Comparison of ENCODE assay signal across 7 cellular contexts in genomic region chr10:119315128-119316001, GRCh38.
A peak's percentile ranks its signal among the peaks of the same experiment; 100 is the strongest.
DNase-seq lines count a peak whose midpoint lies in the region; ATAC-seq, FAIRE-seq and TF ChIP-seq lines count a peak whose summit lies in the region.

No MANE protein-coding gene starts in this region.

- H3K4me1 ChIP-seq in smooth muscle cell (ENCODE audit: low read depth), result peaks cover 42% of the 10 kb centered on the region
- peaks cover 19 to 20% of the 10 kb centered on the region in 2 donors for H3K4me1 ChIP-seq in small intestine (ENCODE audit: control insufficient read depth in 2 of 2, insufficient read depth in 1 of 2, low read depth in 1 of 2, low read length in 1 of 2)

- peaks cover 70% of the 10 kb centered on the region for H3K4me1 Mint-ChIP-seq in activated T-cell treated with anti-CD3 and anti-CD28 coated beads, Interleukin-2, amount 50 U/mL, for 24 hours (ENCODE audit: low read depth)

- H3K27ac ChIP-seq in smooth muscle cell (ENCODE audit: low read depth), result peak overlapping the region; percentile 99
- peak overlapping the region in 1 of 2 donors; percentile 75 for H3K27ac ChIP-seq in small intestine (ENCODE audit: low read depth in 1 of 2, low read length in 1 of 2)

- DNase-seq in NCI-H69 (lab: John Stamatoyannopoulos, UW) (peak; percentile 81), fibroblast of the conjunctiva (ENCODE audit: low read depth) (peak; percentile 75), smooth muscle cell (lab: John Stamatoyannopoulos, UW; ENCODE audit: unreplicated experiment) (peak; percentile 48), small intestine (no peak)
- peak; percentile 84 for DNase-seq in activated T-cell treated with anti-CD3 and anti-CD28 coated beads, Interleukin-2, amount 50 U/mL, for 24 hours

- H3K79me2 ChIP-seq in smooth muscle cell (ENCODE audit: low read depth), result no peaks in the 10 kb centered on the region

- peak overlapping the region; percentile 63 for H3K4me3 Mint-ChIP-seq in activated T-cell treated with anti-CD3 and anti-CD28 coated beads, Interleukin-2, amount 50 U/mL, for 24 hours

- H3K9me3 ChIP-seq in smooth muscle cell (replicated peaks; ENCODE audit: low read depth) (no peaks in the 10 kb centered on the region), small intestine (ENCODE audit: control insufficient read depth, low read depth) (no peaks in the 10 kb centered on the region)

- 26% methylated on average over 16 of the region's 16 CpGs for WGBS in smooth muscle cell (ENCODE audit: low lambda C conversion rate)
- WGBS in small intestine, 3 donors, result 64 to 84% (median 64%) methylated on average over 16 of the region's 16 CpGs

- no peak for TF ChIP-seq CTCF in smooth muscle cell (IDR thresholded peaks at IDR 0.05; ENCODE audit: borderline replicate concordance, insufficient read depth, poor library complexity, severe bottlenecking)

- H3K9me3 Mint-ChIP-seq in activated T-cell treated with anti-CD3 and anti-CD28 coated beads, Interleukin-2, amount 50 U/mL, for 24 hours, result no peaks in the 10 kb centered on the region

- ATAC-seq in GM18519 (IDR thresholded peaks at IDR 0.05; ENCODE audit: low FRiP score, unreplicated experiment) (peak; percentile 57), HG02852 (IDR thresholded peaks at IDR 0.05; ENCODE audit: unreplicated experiment) (peak; percentile 64)

- H3K4me2 ChIP-seq in smooth muscle cell, result peak overlapping the region; percentile 69

- H3F3A ChIP-seq in smooth muscle cell (ENCODE audit: low read depth), result peaks cover 9% of the 10 kb centered on the region

- H3K27me3 Mint-ChIP-seq in activated T-cell treated with anti-CD3 and anti-CD28 coated beads, Interleukin-2, amount 50 U/mL, for 24 hours, result peaks cover 6% of the 10 kb centered on the region

- H3K9ac ChIP-seq in smooth muscle cell (ENCODE audit: low read depth), result peak overlapping the region; percentile 93

- H3K4me3 ChIP-seq in smooth muscle cell (no peak overlapping the region), small intestine (ENCODE audit: low read depth in 1 of 2, low read length in 2 of 2) (no peak overlapping the region)

- H4K20me1 ChIP-seq in smooth muscle cell (ENCODE audit: low read depth), result peaks cover 5% of the 10 kb centered on the region

- H3K27me3 ChIP-seq in smooth muscle cell (ENCODE audit: low read depth) (no peaks in the 10 kb centered on the region), small intestine (ENCODE audit: control insufficient read depth in 2 of 2, insufficient read depth in 2 of 2, low read length in 2 of 2) (no peaks in the 10 kb centered on the region)

- no peaks in the 10 kb centered on the region for H3K36me3 ChIP-seq in smooth muscle cell (ENCODE audit: low read depth)
- H3K36me3 ChIP-seq in small intestine (ENCODE audit: control insufficient read depth in 2 of 2, insufficient read depth in 2 of 2, low read length in 2 of 2), result no peaks in the 10 kb centered on the region

- no peak overlapping the region for H2AFZ ChIP-seq in smooth muscle cell (ENCODE audit: low read depth)

- no peaks in the 10 kb centered on the region for H3K36me3 Mint-ChIP-seq in activated T-cell treated with anti-CD3 and anti-CD28 coated beads, Interleukin-2, amount 50 U/mL, for 24 hours (ENCODE audit: low read depth)

- no peak for FAIRE-seq in small intestine (lab: Jason Lieb, UNC)

- peak overlapping the region; percentile 98 for H3K27ac Mint-ChIP-seq in activated T-cell treated with anti-CD3 and anti-CD28 coated beads, Interleukin-2, amount 50 U/mL, for 24 hours
